Comparison of ENCODE assay signal across 18 cellular contexts in genomic region chr6:157292202-157292601, GRCh38. TPM values are rescaled to one million over a fixed set of nuclear protein-coding genes. Genes with fewer than 3 reads are reported as not detected.
A peak's percentile ranks its signal among the peaks of the same experiment; 100 is the strongest.
DNase-seq lines count a peak whose midpoint lies in the region; ATAC-seq and TF ChIP-seq lines count a peak whose summit lies in the region.
"Had no signal": no experiment of that assay in that cellular context is flagged by ENCODE, and none has a peak within 500 bp of the region (broad histone marks: within the 10 kb centered on the region; RNA-seq: fewer than 3 reads in every experiment).

No MANE protein-coding gene starts in this region.

- H3K4me3 Mint-ChIP-seq in activated CD8-positive, alpha-beta T cell treated with anti-CD3 and anti-CD28 coated beads, Interleukin-2, amount 10 ng/mL, durations not matched to agents 7 days and 5 days: no peak overlapping the region
- H3K4me3 Mint-ChIP-seq in activated CD8-positive, alpha-beta T cell treated with anti-CD3 and anti-CD28 coated beads for 36 hours: no peak overlapping the region
- H3K4me3 Mint-ChIP-seq in activated T-helper 2 cell treated with anti-CD3 and anti-CD28 coated beads, Interferon-gamma antibody, Interleukin-2, Interleukin-4, amounts not matched to agents 10 μg/mL and 5 μg/mL and 100 μg/mL, durations not matched to agents 14 hours and 24 hours and 36 hours (ENCODE audit: low read depth): no peak overlapping the region
- H3K4me3 Mint-ChIP-seq in WTC11: no peak overlapping the region
- H3K4me3 Mint-ChIP-seq: CD8-positive, alpha-beta memory T cell; GM23338 had no signal

- no peak overlapping the region for H3K27ac Mint-ChIP-seq in activated CD8-positive, alpha-beta T cell treated with anti-CD3 and anti-CD28 coated beads, Interleukin-2, amount 10 ng/mL, durations not matched to agents 7 days and 5 days
- no peak overlapping the region for H3K27ac Mint-ChIP-seq in activated CD8-positive, alpha-beta T cell treated with anti-CD3 and anti-CD28 coated beads for 36 hours
- no peak overlapping the region for H3K27ac Mint-ChIP-seq in activated T-helper 2 cell treated with anti-CD3 and anti-CD28 coated beads, Interferon-gamma antibody, Interleukin-2, Interleukin-4, amounts not matched to agents 10 μg/mL and 5 μg/mL and 100 μg/mL, durations not matched to agents 14 hours and 24 hours and 36 hours
- no peak overlapping the region for H3K27ac Mint-ChIP-seq in WTC11
- H3K27ac Mint-ChIP-seq: GM23338 had no signal

- CTCF ChIA-PET in activated CD8-positive, alpha-beta T cell treated with anti-CD3 and anti-CD28 coated beads, Interleukin-2, amount 10 ng/mL, durations not matched to agents 7 days and 5 days (lab: Charles Lee): no interaction called here
- CTCF ChIA-PET in activated CD8-positive, alpha-beta T cell treated with anti-CD3 and anti-CD28 coated beads for 36 hours (lab: Charles Lee): interaction anchor here (1.5 kb wide), 1 partner anchor 16 kb away, joined by 5 read pairs; no protein-coding TSS in a partner anchor
- CTCF ChIA-PET in WTC11 (lab: Charles Lee): no interaction called here

- H3K4me1 Mint-ChIP-seq in activated CD8-positive, alpha-beta T cell treated with anti-CD3 and anti-CD28 coated beads, Interleukin-2, amount 10 ng/mL, durations not matched to agents 7 days and 5 days (ENCODE audit: low read depth): peaks cover 12% of the 10 kb centered on the region
- H3K4me1 Mint-ChIP-seq in activated CD8-positive, alpha-beta T cell treated with anti-CD3 and anti-CD28 coated beads for 36 hours (ENCODE audit: low read depth): peaks cover 3% of the 10 kb centered on the region
- H3K4me1 Mint-ChIP-seq in activated T-helper 2 cell treated with anti-CD3 and anti-CD28 coated beads, Interferon-gamma antibody, Interleukin-2, Interleukin-4, amounts not matched to agents 10 μg/mL and 5 μg/mL and 100 μg/mL, durations not matched to agents 14 hours and 24 hours and 36 hours (ENCODE audit: low read depth): peaks cover 2% of the 10 kb centered on the region
- peaks cover 32% of the 10 kb centered on the region for H3K4me1 Mint-ChIP-seq in WTC11

- no peak overlapping the region for H3K4me2 ChIP-seq in MM.1S (ENCODE audit: low read depth, low read length)
- H3K4me2 ChIP-seq: BLaER1, GM23338 had no signal

- H3K9me3 Mint-ChIP-seq in activated CD8-positive, alpha-beta T cell treated with anti-CD3 and anti-CD28 coated beads, Interleukin-2, amount 10 ng/mL, durations not matched to agents 7 days and 5 days (ENCODE audit: insufficient read depth): no peaks in the 10 kb centered on the region
- no peaks in the 10 kb centered on the region for H3K9me3 Mint-ChIP-seq in activated CD8-positive, alpha-beta T cell treated with anti-CD3 and anti-CD28 coated beads for 36 hours
- no peaks in the 10 kb centered on the region for H3K9me3 Mint-ChIP-seq in activated T-helper 2 cell treated with anti-CD3 and anti-CD28 coated beads, Interferon-gamma antibody, Interleukin-2, Interleukin-4, amounts not matched to agents 10 μg/mL and 5 μg/mL and 100 μg/mL, durations not matched to agents 14 hours and 24 hours and 36 hours
- H3K9me3 Mint-ChIP-seq in WTC11: no peaks in the 10 kb centered on the region
- H3K9me3 Mint-ChIP-seq: CD8-positive, alpha-beta memory T cell; GM23338 had no signal

- no peaks in the 10 kb centered on the region for H3K27me3 ChIP-seq in MM.1S (replicated peaks; ENCODE audit: insufficient read depth, low read length)
- H3K27me3 ChIP-seq: BLaER1 had no signal

- POLR2A ChIA-PET in activated CD8-positive, alpha-beta T cell treated with anti-CD3 and anti-CD28 coated beads, Interleukin-2, amount 10 ng/mL, durations not matched to agents 7 days and 5 days (lab: Charles Lee): no interaction called here
- POLR2A ChIA-PET in activated CD8-positive, alpha-beta T cell treated with anti-CD3 and anti-CD28 coated beads for 36 hours (lab: Charles Lee): no interaction called here
- POLR2A ChIA-PET in WTC11 (lab: Charles Lee): no interaction called here

- peak; percentile 35 for DNase-seq in activated CD8-positive, alpha-beta T cell treated with anti-CD3 and anti-CD28 coated beads, Interleukin-2, amount 10 ng/mL, durations not matched to agents 7 days and 5 days
- no peak for DNase-seq in activated CD8-positive, alpha-beta T cell treated with anti-CD3 and anti-CD28 coated beads for 36 hours
- DNase-seq in GM12865 (ENCODE audit: low read depth) (peak; percentile 41), MM.1S (peak; percentile 39), NCI-H69 (lab: John Stamatoyannopoulos, UW) (no peak), WTC11 (ENCODE audit: low spot score) (no peak)
- DNase-seq in activated T-helper 2 cell treated with anti-CD3 and anti-CD28 coated beads, Interferon-gamma antibody, Interleukin-2, Interleukin-4, amounts not matched to agents 10 μg/mL and 5 μg/mL and 100 μg/mL, durations not matched to agents 14 hours and 24 hours and 36 hours (ENCODE audit: low spot score): peak; percentile 4
- DNase-seq: 8988T; AML-193; Caco-2; CD8-positive, alpha-beta memory T cell; DND-41; GDM1; H7 had no signal

- H3K36me3 Mint-ChIP-seq in activated CD8-positive, alpha-beta T cell treated with anti-CD3 and anti-CD28 coated beads, Interleukin-2, amount 10 ng/mL, durations not matched to agents 7 days and 5 days (ENCODE audit: low read depth): peaks cover 11% of the 10 kb centered on the region
- peaks cover 2% of the 10 kb centered on the region for H3K36me3 Mint-ChIP-seq in activated CD8-positive, alpha-beta T cell treated with anti-CD3 and anti-CD28 coated beads for 36 hours (ENCODE audit: low read depth)
- peaks cover 3% of the 10 kb centered on the region for H3K36me3 Mint-ChIP-seq in activated T-helper 2 cell treated with anti-CD3 and anti-CD28 coated beads, Interferon-gamma antibody, Interleukin-2, Interleukin-4, amounts not matched to agents 10 μg/mL and 5 μg/mL and 100 μg/mL, durations not matched to agents 14 hours and 24 hours and 36 hours (ENCODE audit: low read depth)
- peaks cover 5% of the 10 kb centered on the region for H3K36me3 Mint-ChIP-seq in WTC11

- intact Hi-C loops in activated CD8-positive, alpha-beta T cell treated with anti-CD3 and anti-CD28 coated beads for 36 hours (cut with micrococcal nuclease): no loop called here
- intact Hi-C loops in activated T-helper 2 cell treated with anti-CD3 and anti-CD28 coated beads, Interferon-gamma antibody, Interleukin-2, Interleukin-4, amounts not matched to agents 10 μg/mL and 5 μg/mL and 100 μg/mL, durations not matched to agents 14 hours and 24 hours and 36 hours (cut with micrococcal nuclease): no loop called here

- H3K9me3 ChIP-seq in MM.1S (replicated peaks; ENCODE audit: insufficient read depth, low read length): no peaks in the 10 kb centered on the region
- H3K9me3 ChIP-seq: BLaER1, Caco-2 had no signal

- no peak overlapping the region for H2AFZ ChIP-seq in MM.1S (ENCODE audit: low read length)
- H2AFZ ChIP-seq: GM23338 had no signal

- H3K4me3 ChIP-seq in GM12865 (ENCODE audit: low read depth, low read length) (no peak overlapping the region), MM.1S (ENCODE audit: low read length) (no peak overlapping the region)
- H3K4me3 ChIP-seq: BLaER1, GM23338 had no signal

- no peak for TF ChIP-seq POLR2A in GM18505 (IDR thresholded peaks at IDR 0.05; ENCODE audit: borderline replicate concordance, extremely low read depth, insufficient read depth, insufficient read length)

- no peak overlapping the region for H3K27ac ChIP-seq in MM.1S (ENCODE audit: low read length)
- H3K27ac ChIP-seq: BLaER1 had no signal

- no peaks in the 10 kb centered on the region for H4K20me1 ChIP-seq in MM.1S (ENCODE audit: insufficient read depth, low read length)
- H4K20me1 ChIP-seq: BLaER1 had no signal

- H3K79me2 ChIP-seq in MM.1S (ENCODE audit: low read length): no peaks in the 10 kb centered on the region

- peak; percentile 58 for ATAC-seq in activated CD8-positive, alpha-beta T cell treated with anti-CD3 and anti-CD28 coated beads, Interleukin-2, amount 10 ng/mL, durations not matched to agents 7 days and 5 days
- ATAC-seq in activated CD8-positive, alpha-beta T cell treated with anti-CD3 and anti-CD28 coated beads for 36 hours: no peak
- ATAC-seq in WTC11: no peak
- no peak for ATAC-seq in GM18505 (IDR thresholded peaks at IDR 0.05; ENCODE audit: unreplicated experiment)
- ATAC-seq: GM23338, HepG2 had no signal

- H3K27me3 Mint-ChIP-seq in activated CD8-positive, alpha-beta T cell treated with anti-CD3 and anti-CD28 coated beads, Interleukin-2, amount 10 ng/mL, durations not matched to agents 7 days and 5 days (ENCODE audit: low read depth): no peaks in the 10 kb centered on the region
- H3K27me3 Mint-ChIP-seq in activated CD8-positive, alpha-beta T cell treated with anti-CD3 and anti-CD28 coated beads for 36 hours: no peaks in the 10 kb centered on the region
- H3K27me3 Mint-ChIP-seq in activated T-helper 2 cell treated with anti-CD3 and anti-CD28 coated beads, Interferon-gamma antibody, Interleukin-2, Interleukin-4, amounts not matched to agents 10 μg/mL and 5 μg/mL and 100 μg/mL, durations not matched to agents 14 hours and 24 hours and 36 hours (ENCODE audit: low read depth): no peaks in the 10 kb centered on the region
- no peaks in the 10 kb centered on the region for H3K27me3 Mint-ChIP-seq in WTC11 (ENCODE audit: low read depth)
- H3K27me3 Mint-ChIP-seq: CD8-positive, alpha-beta memory T cell had no signal

- TF ChIP-seq CTCF in activated CD8-positive, alpha-beta T cell treated with anti-CD3 and anti-CD28 coated beads for 36 hours (IDR thresholded peaks at IDR 0.05): no peak
- TF ChIP-seq CTCF in GM12865 (IDR thresholded peaks at IDR 0.05; ENCODE audit: insufficient read depth, low read depth, low read length, missing control alignments) (no peak), MM.1S (IDR thresholded peaks at IDR 0.05; ENCODE audit: low read length) (no peak), WTC11 (IDR thresholded peaks at IDR 0.05) (no peak)

- peaks cover 11% of the 10 kb centered on the region; the same call in 1 of the 2 replicates for H3K4me1 ChIP-seq in MM.1S (ENCODE audit: low read length)
- H3K4me1 ChIP-seq: BLaER1, Caco-2 had no signal

- no peak overlapping the region for H3K9ac ChIP-seq in MM.1S (ENCODE audit: low read length)
- H3K9ac ChIP-seq: BLaER1 had no signal

- no peaks in the 10 kb centered on the region for H3K36me3 ChIP-seq in MM.1S (replicated peaks; ENCODE audit: insufficient read depth, low read length)

- no peaks in the 10 kb centered on the region for H3K9me2 ChIP-seq in MM.1S (replicated peaks; ENCODE audit: insufficient read depth, low read length)

- no peaks in the 10 kb centered on the region for H3F3A ChIP-seq in MM.1S (ENCODE audit: insufficient read depth, low read length)

TF ChIP-seq in WTC11, 78 proteins besides CTCF, POLR2A, EP300 and RAD21 (continues in another document):
- TF ChIP-seq ZNF423 (CRISPR knock-in tag; IDR thresholded peaks at IDR 0.05): no peak

RNA-seq across cellular contexts. Expression of gene TMEM242, which starts 31.1 kb away (rescaled TPM):
- total RNA-seq in activated CD8-positive, alpha-beta T cell treated with anti-CD3 and anti-CD28 coated beads, Interleukin-2, amount 10 ng/mL, durations not matched to agents 7 days and 5 days: 1 to 10 TPM; 9.1 to 9.5 TPM
- 1 to 10 TPM; 7.8 to 8.0 TPM for total RNA-seq in activated CD8-positive, alpha-beta T cell treated with anti-CD3 and anti-CD28 coated beads for 36 hours
- 11.8 and 11.9 TPM in 2 replicates for total RNA-seq in activated T-helper 2 cell treated with anti-CD3 and anti-CD28 coated beads, Interferon-gamma antibody, Interleukin-2, Interleukin-4, amounts not matched to agents 10 μg/mL and 5 μg/mL and 100 μg/mL, durations not matched to agents 14 hours and 24 hours and 36 hours
- 8.7 to 11.5 TPM (median 11.0 TPM) in 3 replicates for total RNA-seq in WTC11 (2021)

Comparison
In these comparisons a context has a peak if more than half of its experiments do, and no peak if none do; other contexts are left out.
1. DNase-seq: peak in activated CD8-positive, alpha-beta T cell treated with anti-CD3 and anti-CD28 coated beads, Interleukin-2, amount 10 ng/mL, durations not matched to agents 7 days and 5 days (single experiment), GM12865 (single experiment), MM.1S (single experiment) and activated T-helper 2 cell treated with anti-CD3 and anti-CD28 coated beads, Interferon-gamma antibody, Interleukin-2, Interleukin-4, amounts not matched to agents 10 μg/mL and 5 μg/mL and 100 μg/mL, durations not matched to agents 14 hours and 24 hours and 36 hours (single experiment); none in activated CD8-positive, alpha-beta T cell treated with anti-CD3 and anti-CD28 coated beads for 36 hours (single experiment), NCI-H69 (single experiment) and WTC11 (single experiment).